ENCODE assay signal across 1 cellular context in genomic region chr5:142304013-142304701, GRCh38.
TF ChIP-seq lines count a peak whose summit lies in the region.

No MANE protein-coding gene starts in this region.

TF ChIP-seq in H1, 55 proteins besides CTCF, POLR2A, EP300 and RAD21:
- peak; percentile 12; the same call in 1 of the 2 replicates for TF ChIP-seq POLR2AphosphoS5 (IDR thresholded peaks at IDR 0.05; ENCODE audit: low read depth, low read length)
- TF ChIP-seq CHD7 (IDR thresholded peaks at IDR 0.05; ENCODE audit: insufficient replicate concordance, low read length) = no peak
